1 cellular context compared by ENCODE assay signal in genomic region chr11:2249191-2249916, GRCh38.
TF ChIP-seq lines count a peak whose summit lies in the region.

No MANE protein-coding gene starts in this region.

TF ChIP-seq in HepG2, 621 proteins besides CTCF, POLR2A, EP300 and RAD21:
- TF ChIP-seq TBP (CRISPR knock-in tag; IDR thresholded peaks at IDR 0.05) (no peak), PHF21A (CRISPR knock-in tag; IDR thresholded peaks at IDR 0.05) (no peak), KDM6A (CRISPR knock-in tag; IDR thresholded peaks at IDR 0.05; ENCODE audit: low read depth) (no peak), TCF7L2 (IDR thresholded peaks at IDR 0.05; ENCODE audit: low read depth, low read length) (no peak), RARA (CRISPR knock-in tag; IDR thresholded peaks at IDR 0.05) (no peak), SNRNP70 (IDR thresholded peaks at IDR 0.05; ENCODE audit: low read depth, low read length) (no peak), RNF2 (conservative IDR thresholded peaks at IDR 0.05; ENCODE audit: low read depth) (no peak), U2AF2 (IDR thresholded peaks at IDR 0.05; ENCODE audit: low read depth, low read length) (no peak), IKZF4 (CRISPR knock-in tag; IDR thresholded peaks at IDR 0.05; ENCODE audit: borderline replicate concordance, low read depth, not compliant biosample characterization) (no peak), ZNF780A (CRISPR knock-in tag; IDR thresholded peaks at IDR 0.05) (no peak), CCDC6 (CRISPR knock-in tag; IDR thresholded peaks at IDR 0.05) (no peak), HNF1B (CRISPR knock-in tag; IDR thresholded peaks at IDR 0.05) (no peak), ZNF7 (CRISPR knock-in tag; IDR thresholded peaks at IDR 0.05) (no peak)
- TF ChIP-seq, protein P1, sequence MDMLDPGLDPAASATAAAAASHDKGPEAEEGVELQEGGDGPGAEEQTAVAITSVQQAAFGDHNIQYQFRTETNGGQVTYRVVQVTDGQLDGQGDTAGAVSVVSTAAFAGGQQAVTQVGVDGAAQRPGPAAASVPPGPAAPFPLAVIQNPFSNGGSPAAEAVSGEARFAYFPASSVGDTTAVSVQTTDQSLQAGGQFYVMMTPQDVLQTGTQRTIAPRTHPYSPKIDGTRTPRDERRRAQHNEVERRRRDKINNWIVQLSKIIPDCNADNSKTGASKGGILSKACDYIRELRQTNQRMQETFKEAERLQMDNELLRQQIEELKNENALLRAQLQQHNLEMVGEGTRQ (IDR thresholded peaks at IDR 0.05; ENCODE audit: low read depth, low read length): no peak
- TF ChIP-seq, protein P1 (CRISPR knock-in tag; IDR thresholded peaks at IDR 0.05; ENCODE audit: borderline replicate concordance): no peak
- TF ChIP-seq, protein P2, sequence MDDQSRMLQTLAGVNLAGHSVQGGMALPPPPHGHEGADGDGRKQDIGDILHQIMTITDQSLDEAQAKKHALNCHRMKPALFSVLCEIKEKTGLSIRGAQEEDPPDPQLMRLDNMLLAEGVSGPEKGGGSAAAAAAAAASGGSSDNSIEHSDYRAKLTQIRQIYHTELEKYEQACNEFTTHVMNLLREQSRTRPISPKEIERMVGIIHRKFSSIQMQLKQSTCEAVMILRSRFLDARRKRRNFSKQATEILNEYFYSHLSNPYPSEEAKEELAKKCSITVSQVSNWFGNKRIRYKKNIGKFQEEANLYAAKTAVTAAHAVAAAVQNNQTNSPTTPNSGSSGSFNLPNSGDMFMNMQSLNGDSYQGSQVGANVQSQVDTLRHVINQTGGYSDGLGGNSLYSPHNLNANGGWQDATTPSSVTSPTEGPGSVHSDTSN (CRISPR knock-in tag; IDR thresholded peaks at IDR 0.05; ENCODE audit: borderline replicate concordance): no peak
